9 cellular contexts compared by ENCODE assay signal in the genomic region with DNA sequence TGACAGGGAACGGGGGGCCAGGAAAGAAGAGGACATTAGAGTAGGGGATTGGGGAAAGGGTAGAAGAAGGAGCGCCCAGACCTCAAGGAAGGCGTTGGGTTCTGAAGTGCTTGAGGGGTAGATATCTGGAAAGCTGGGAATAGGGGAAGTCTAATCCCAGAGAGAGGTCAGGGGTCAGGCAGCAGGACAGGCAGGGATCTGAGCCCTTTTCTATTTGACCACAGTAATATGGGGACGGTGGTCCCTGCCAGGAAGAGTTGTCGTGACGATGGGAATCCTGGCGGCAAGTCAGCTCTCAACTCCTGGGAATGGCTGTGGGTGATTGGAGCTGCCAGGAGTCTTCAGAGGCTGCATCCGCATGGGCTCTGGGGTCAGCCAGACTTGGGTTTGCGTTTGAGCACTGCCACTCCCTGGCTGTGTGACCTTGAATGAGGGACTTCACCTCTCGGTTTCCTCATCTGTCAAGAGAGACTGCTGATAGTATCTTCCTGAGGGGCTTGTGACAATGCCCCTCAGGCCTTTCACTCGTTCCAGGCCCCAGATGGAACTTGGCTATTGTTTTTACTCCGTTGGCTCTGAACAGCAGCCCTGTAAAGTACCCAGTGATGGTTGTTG. TPM values are rescaled to one million over a fixed set of nuclear protein-coding genes. Genes with fewer than 3 reads are reported as not detected.
DNase-seq lines count a peak whose midpoint lies in the region; ATAC-seq and TF ChIP-seq lines count a peak whose summit lies in the region.
"Had no signal": no experiment of that assay in that cellular context is flagged by ENCODE, and none has a peak within 500 bp of the region (broad histone marks: within the 10 kb centered on the region; RNA-seq: fewer than 3 reads in every experiment).

No MANE protein-coding gene starts in this region.

- no peak for TF ChIP-seq CTCF in stomach (IDR thresholded peaks at IDR 0.05)

- DNase-seq in T-helper 1 cell, result no peak
- no peak for DNase-seq in activated naive CD8-positive, alpha-beta T cell treated with anti-CD3 and anti-CD28 coated beads, Interleukin-2, amount 10 ng/mL, durations not matched to agents 7 days and 5 days
- DNase-seq in immature natural killer cell, result no peak
- no peak for DNase-seq in stomach
- DNase-seq in NCI-H345 (lab: John Stamatoyannopoulos, UW), result no peak
- no peak for DNase-seq in NK-92 (lab: John Stamatoyannopoulos, UW; ENCODE audit: unreplicated experiment)
- DNase-seq in cerebellum (ENCODE audit: low spot score), result no peak

- H3K4me1 Mint-ChIP-seq in T-helper 1 cell treated with Interleukin-12 subunit alpha and Interleukin-12 subunit beta and Interleukin-4 antibody, amounts not matched to agents 30 μg/mL and 1 μg/mL, for 36 hours (ENCODE audit: low read depth), result peaks cover 30% of the 10 kb centered on the region
- peaks cover 31% of the 10 kb centered on the region for H3K4me1 Mint-ChIP-seq in activated naive CD8-positive, alpha-beta T cell treated with anti-CD3 and anti-CD28 coated beads, Interleukin-2, amount 10 ng/mL, durations not matched to agents 7 days and 5 days
- H3K4me1 Mint-ChIP-seq in immature natural killer cell, result peaks cover 58 to 61% of the 10 kb centered on the region in 2 donors

- no peak for TF ChIP-seq EP300 in stomach (IDR thresholded peaks at IDR 0.05)

- H3K27me3 Mint-ChIP-seq in T-helper 1 cell treated with Interleukin-12 subunit alpha and Interleukin-12 subunit beta and Interleukin-4 antibody, amounts not matched to agents 30 μg/mL and 1 μg/mL, for 36 hours (ENCODE audit: low read depth), result no peaks in the 10 kb centered on the region
- H3K27me3 Mint-ChIP-seq in activated naive CD8-positive, alpha-beta T cell treated with anti-CD3 and anti-CD28 coated beads, Interleukin-2, amount 10 ng/mL, durations not matched to agents 7 days and 5 days, result no peaks in the 10 kb centered on the region
- H3K27me3 Mint-ChIP-seq in immature natural killer cell (ENCODE audit: low read depth in 3 of 3), result peaks cover 6 to 8% (median 6%) of the 10 kb centered on the region in 3 donors

- POLR2A ChIA-PET in activated naive CD8-positive, alpha-beta T cell treated with anti-CD3 and anti-CD28 coated beads, Interleukin-2, amount 10 ng/mL, durations not matched to agents 7 days and 5 days (lab: Charles Lee), result interaction anchor here (0.7 kb wide), 1 partner anchor 87 kb away, joined by 3 read pairs; no protein-coding TSS in a partner anchor

- ATAC-seq in activated naive CD8-positive, alpha-beta T cell treated with anti-CD3 and anti-CD28 coated beads, Interleukin-2, amount 10 ng/mL, durations not matched to agents 7 days and 5 days (ENCODE audit: low read depth), result no peak

- peak overlapping the region; percentile 94 for H3K4me3 Mint-ChIP-seq in T-helper 1 cell treated with Interleukin-12 subunit alpha and Interleukin-12 subunit beta and Interleukin-4 antibody, amounts not matched to agents 30 μg/mL and 1 μg/mL, for 36 hours
- H3K4me3 Mint-ChIP-seq in activated naive CD8-positive, alpha-beta T cell treated with anti-CD3 and anti-CD28 coated beads, Interleukin-2, amount 10 ng/mL, durations not matched to agents 7 days and 5 days, result peak overlapping the region; percentile 95
- H3K4me3 Mint-ChIP-seq in immature natural killer cell, result peak overlapping the region; percentile 93 to 97 (median 94)

- WGBS in stomach, 5 donors, result 60 to 69% (median 68%) methylated on average over 12 of the region's 12 CpGs

- no peaks in the 10 kb centered on the region for H3K27me3 ChIP-seq in stomach

- H3K27ac Mint-ChIP-seq in T-helper 1 cell treated with Interleukin-12 subunit alpha and Interleukin-12 subunit beta and Interleukin-4 antibody, amounts not matched to agents 30 μg/mL and 1 μg/mL, for 36 hours, result peak overlapping the region; percentile 67
- H3K27ac Mint-ChIP-seq in activated naive CD8-positive, alpha-beta T cell treated with anti-CD3 and anti-CD28 coated beads, Interleukin-2, amount 10 ng/mL, durations not matched to agents 7 days and 5 days, result peak overlapping the region; percentile 84
- H3K27ac Mint-ChIP-seq in immature natural killer cell, result peak overlapping the region; percentile 68 to 97 (median 90)

- no peak for TF ChIP-seq POLR2A in stomach (IDR thresholded peaks at IDR 0.05)

- intact Hi-C loops in stomach (cut with DNase I; ENCODE audit: low total_unique reads), result no loop called here

- H3K4me1 ChIP-seq in stomach, result peaks cover 19 to 43% (median 35%) of the 10 kb centered on the region in 4 donors

- H3K9me3 Mint-ChIP-seq in T-helper 1 cell treated with Interleukin-12 subunit alpha and Interleukin-12 subunit beta and Interleukin-4 antibody, amounts not matched to agents 30 μg/mL and 1 μg/mL, for 36 hours, result no peaks in the 10 kb centered on the region
- H3K9me3 Mint-ChIP-seq in activated naive CD8-positive, alpha-beta T cell treated with anti-CD3 and anti-CD28 coated beads, Interleukin-2, amount 10 ng/mL, durations not matched to agents 7 days and 5 days, result no peaks in the 10 kb centered on the region
- no peaks in the 10 kb centered on the region for H3K9me3 Mint-ChIP-seq in immature natural killer cell

- H3K27ac ChIP-seq in stomach, result peak overlapping the region in 3 of 5 donors; percentile 87 to 94 (median 91)

- peak overlapping the region; percentile 83 to 97 (median 88) for H3K4me3 ChIP-seq in stomach

- H3K36me3 ChIP-seq in stomach, result peaks cover 0 to 13% (median 5%) of the 10 kb centered on the region in 4 donors

- peaks cover 11% of the 10 kb centered on the region for H3K36me3 Mint-ChIP-seq in T-helper 1 cell treated with Interleukin-12 subunit alpha and Interleukin-12 subunit beta and Interleukin-4 antibody, amounts not matched to agents 30 μg/mL and 1 μg/mL, for 36 hours (ENCODE audit: low read depth)
- peaks cover 10% of the 10 kb centered on the region for H3K36me3 Mint-ChIP-seq in activated naive CD8-positive, alpha-beta T cell treated with anti-CD3 and anti-CD28 coated beads, Interleukin-2, amount 10 ng/mL, durations not matched to agents 7 days and 5 days
- H3K36me3 Mint-ChIP-seq in immature natural killer cell, result peaks cover 0 to 3% (median 0%) of the 10 kb centered on the region in 3 donors

- no peaks in the 10 kb centered on the region for H3K9me3 ChIP-seq in stomach

RNA-seq across cellular contexts. Expression of a gene that starts 1.3 kb away (rescaled TPM):
- total RNA-seq in activated naive CD8-positive, alpha-beta T cell treated with anti-CD3 and anti-CD28 coated beads, Interleukin-2, amount 10 ng/mL, durations not matched to agents 7 days and 5 days, result 10 to 100 TPM; 81.6 to 87.7 TPM
- polyA plus RNA-seq in immature natural killer cell (10 to 100 TPM in 2 of 3 donors, 1 to 10 TPM in 1; 6.4 to 27.7 (median 11.6) TPM), stomach (10 to 100 TPM; 24.3 to 31.2 (median 27.3) TPM)
- total RNA-seq in stomach (100 to 1,000 TPM in 1 of 5 donors, 10 to 100 TPM in 4; 19.8 to 177 (median 38.4) TPM), cerebellum (45.5 TPM)

RNA-seq across cellular contexts. Expression of a gene that starts 5.0 kb away (rescaled TPM):
- 1 to 10 TPM; 2.0 to 2.4 TPM for total RNA-seq in activated naive CD8-positive, alpha-beta T cell treated with anti-CD3 and anti-CD28 coated beads, Interleukin-2, amount 10 ng/mL, durations not matched to agents 7 days and 5 days
- polyA plus RNA-seq in immature natural killer cell (under 1 TPM in 1 of 3 donors, not detected in 2; 0.19 TPM), stomach (under 1 TPM in 1 of 3 donors, not detected in 2; 0.73 TPM)
- total RNA-seq in stomach (not detected), cerebellum (not detected)
- total RNA-seq: A172 had no signal

RNA-seq across cellular contexts. Expression of a gene that starts 45.0 kb away (rescaled TPM):
- 10 to 100 TPM; 30.0 to 31.3 TPM for total RNA-seq in activated naive CD8-positive, alpha-beta T cell treated with anti-CD3 and anti-CD28 coated beads, Interleukin-2, amount 10 ng/mL, durations not matched to agents 7 days and 5 days
- polyA plus RNA-seq in immature natural killer cell (10 to 100 TPM in 1 of 3 donors, 1 to 10 TPM in 2; 7.3 to 12.0 (median 8.2) TPM), stomach (10 to 100 TPM; 15.1 to 17.6 (median 15.9) TPM)
- total RNA-seq in stomach (10 to 100 TPM in 3 of 5 donors, 1 to 10 TPM in 2; 1.2 to 37.4 (median 10.5) TPM), cerebellum (15.3 TPM)

RNA-seq across cellular contexts. Expression of a gene that starts 50.0 kb away (rescaled TPM):
- 10 to 100 TPM; 60.4 to 66.3 TPM for total RNA-seq in activated naive CD8-positive, alpha-beta T cell treated with anti-CD3 and anti-CD28 coated beads, Interleukin-2, amount 10 ng/mL, durations not matched to agents 7 days and 5 days
- polyA plus RNA-seq in immature natural killer cell (10 to 100 TPM in 2 of 3 donors, 1 to 10 TPM in 1; 5.0 to 30.4 (median 13.9) TPM), stomach (10 to 100 TPM; 46.6 to 59.8 (median 55.3) TPM)
- total RNA-seq in stomach (100 to 1,000 TPM in 3 of 5 donors, 10 to 100 TPM in 2; 18.0 to 387 (median 178) TPM), cerebellum (21.6 TPM)
